ENCODE assay signal across 12 cellular contexts in genomic region chr12:85509857-85510256, GRCh38.
DNase-seq lines count a peak whose midpoint lies in the region; ATAC-seq and TF ChIP-seq lines count a peak whose summit lies in the region.
"Had no signal": no experiment of that assay in that cellular context is flagged by ENCODE, and none has a peak within 500 bp of the region (broad histone marks: within the 10 kb centered on the region; RNA-seq: fewer than 3 reads in every experiment).

No MANE protein-coding gene starts in this region.

- H2AFZ ChIP-seq in osteoblast (ENCODE audit: low read length) = no peak overlapping the region

- no peaks in the 10 kb centered on the region for H3K27me3 ChIP-seq in osteoblast (ENCODE audit: insufficient read depth, low read length)
- H3K27me3 ChIP-seq: heart left ventricle had no signal

- CTCF ChIA-PET in activated CD4-positive, alpha-beta memory T cell treated with anti-CD3 and anti-CD28 coated beads for 36 hours (lab: Charles Lee) = no interaction called here

- ATAC-seq in GM19035 (IDR thresholded peaks at IDR 0.05; ENCODE audit: unreplicated experiment) (peak; percentile 78), HG02759 (IDR thresholded peaks at IDR 0.05; ENCODE audit: unreplicated experiment) (peak; percentile 98), HG03565 (IDR thresholded peaks at IDR 0.05; ENCODE audit: unreplicated experiment) (peak; percentile 98), natural killer cell (peak in 1 of 3 donors; percentile 73)
- ATAC-seq: heart left ventricle had no signal

- POLR2A ChIA-PET in activated CD4-positive, alpha-beta memory T cell treated with anti-CD3 and anti-CD28 coated beads for 36 hours (lab: Charles Lee) = no interaction called here

- no peaks in the 10 kb centered on the region for H3K4me1 ChIP-seq in osteoblast (ENCODE audit: insufficient read depth, low read length)
- H3K4me1 ChIP-seq: heart left ventricle had no signal

- peak overlapping the region; percentile 1 to 17 for H3K27ac Mint-ChIP-seq in natural killer cell
- H3K27ac Mint-ChIP-seq in mesothelial cell of epicardium = no peak overlapping the region
- H3K27ac Mint-ChIP-seq in activated CD4-positive, alpha-beta memory T cell treated with anti-CD3 and anti-CD28 coated beads for 36 hours = no peak overlapping the region

- H3K9me3 Mint-ChIP-seq in natural killer cell = no peaks in the 10 kb centered on the region
- H3K9me3 Mint-ChIP-seq in mesothelial cell of epicardium = peaks cover 6% of the 10 kb centered on the region
- H3K9me3 Mint-ChIP-seq in activated CD4-positive, alpha-beta memory T cell treated with anti-CD3 and anti-CD28 coated beads for 36 hours = no peaks in the 10 kb centered on the region

- DNase-seq in natural killer cell (no peak), mesothelial cell of epicardium (ENCODE audit: low spot score in 2 of 2, unreplicated experiment in 2 of 2) (no peak), cerebellum (ENCODE audit: low spot score) (no peak), osteoblast (ENCODE audit: insufficient read length, low spot score, missing footprints) (no peak)
- DNase-seq in activated CD4-positive, alpha-beta memory T cell treated with anti-CD3 and anti-CD28 coated beads for 36 hours = no peak
- DNase-seq: cortex of kidney, DMS79, heart left ventricle, NCI-H2171 had no signal

- intact Hi-C loops in natural killer cell (cut with micrococcal nuclease) = no loop called here
- intact Hi-C loops in activated CD4-positive, alpha-beta memory T cell treated with anti-CD3 and anti-CD28 coated beads for 36 hours (cut with micrococcal nuclease) = no loop called here

- H3K27me3 Mint-ChIP-seq in natural killer cell (ENCODE audit: low read depth in 2 of 2) (peaks cover 4 to 12% of the 10 kb centered on the region in 2 donors), mesothelial cell of epicardium (ENCODE audit: low read depth) (no peaks in the 10 kb centered on the region)
- H3K27me3 Mint-ChIP-seq in activated CD4-positive, alpha-beta memory T cell treated with anti-CD3 and anti-CD28 coated beads for 36 hours = no peaks in the 10 kb centered on the region

- no peak overlapping the region for H3K4me3 Mint-ChIP-seq in natural killer cell
- H3K4me3 Mint-ChIP-seq in mesothelial cell of epicardium = no peak overlapping the region
- H3K4me3 Mint-ChIP-seq in activated CD4-positive, alpha-beta memory T cell treated with anti-CD3 and anti-CD28 coated beads for 36 hours = no peak overlapping the region

- H3K4me1 Mint-ChIP-seq in natural killer cell (peaks cover 25 to 27% of the 10 kb centered on the region in 2 donors), mesothelial cell of epicardium (peaks cover 14% of the 10 kb centered on the region)
- no peaks in the 10 kb centered on the region for H3K4me1 Mint-ChIP-seq in activated CD4-positive, alpha-beta memory T cell treated with anti-CD3 and anti-CD28 coated beads for 36 hours (ENCODE audit: low read depth)

- no peaks in the 10 kb centered on the region for H3K36me3 ChIP-seq in osteoblast (ENCODE audit: insufficient read depth, low read length)
- H3K36me3 ChIP-seq: heart left ventricle had no signal

- TF ChIP-seq CTCF in natural killer cell (IDR thresholded peaks at IDR 0.05) = no peak
- TF ChIP-seq CTCF in mesothelial cell of epicardium (IDR thresholded peaks at IDR 0.05; ENCODE audit: unreplicated experiment) = no peak
- no peak for TF ChIP-seq CTCF in osteoblast (IDR thresholded peaks at IDR 0.05; ENCODE audit: extremely low read depth, low read depth, low read length)

- no peaks in the 10 kb centered on the region for H3K79me2 ChIP-seq in osteoblast (ENCODE audit: insufficient read depth, low read length)

- no peaks in the 10 kb centered on the region for H3K36me3 Mint-ChIP-seq in natural killer cell
- no peaks in the 10 kb centered on the region for H3K36me3 Mint-ChIP-seq in mesothelial cell of epicardium
- H3K36me3 Mint-ChIP-seq in activated CD4-positive, alpha-beta memory T cell treated with anti-CD3 and anti-CD28 coated beads for 36 hours = no peaks in the 10 kb centered on the region

- H3K4me3 ChIP-seq in osteoblast (ENCODE audit: insufficient read depth, low read length) = no peak overlapping the region
- H3K4me3 ChIP-seq: heart left ventricle had no signal

- H3K4me2 ChIP-seq in osteoblast (ENCODE audit: insufficient read depth, low read length) = no peak overlapping the region

- H4K20me1 ChIP-seq in osteoblast (ENCODE audit: insufficient read depth, low read length) = no peaks in the 10 kb centered on the region

- no peaks in the 10 kb centered on the region for H3K9me3 ChIP-seq in osteoblast (ENCODE audit: low read depth, low read length)
- H3K9me3 ChIP-seq: heart left ventricle had no signal

- no peak overlapping the region for H3K27ac ChIP-seq in osteoblast (ENCODE audit: low read depth, low read length)
- H3K27ac ChIP-seq: heart left ventricle had no signal

Comparison
In these comparisons a context has a peak if more than half of its experiments do, and no peak if none do; other contexts are left out.
1. H3K27ac Mint-ChIP-seq: peak in natural killer cell (2 of 2); none in mesothelial cell of epicardium (single experiment) and activated CD4-positive, alpha-beta memory T cell treated with anti-CD3 and anti-CD28 coated beads for 36 hours (single experiment).